In genomic region chr5:166977916-166978434, GRCh38 we compare ENCODE assay signal across 14 cellular contexts. TPM values are rescaled to one million over a fixed set of nuclear protein-coding genes. Genes with fewer than 3 reads are reported as not detected.
DNase-seq lines count a peak whose midpoint lies in the region; ATAC-seq and TF ChIP-seq lines count a peak whose summit lies in the region.
"Had no signal": no experiment of that assay in that cellular context is flagged by ENCODE, and none has a peak within 500 bp of the region (broad histone marks: within the 10 kb centered on the region; RNA-seq: fewer than 3 reads in every experiment).

No MANE protein-coding gene starts in this region.

- H3K27me3 ChIP-seq in Panc1 (ENCODE audit: control insufficient read depth, insufficient read depth, low read length): peaks cover 17% of the 10 kb centered on the region
- peaks cover 21% of the 10 kb centered on the region for H3K27me3 ChIP-seq in endodermal cell (ENCODE audit: control insufficient read depth, insufficient read depth, low read length, poor library complexity, severe bottlenecking)
- H3K27me3 ChIP-seq in mucosa of stomach (ENCODE audit: control insufficient read depth, insufficient read depth, low read length): no peaks in the 10 kb centered on the region
- H3K27me3 ChIP-seq in suprapubic skin: no peaks in the 10 kb centered on the region

- POLR2A ChIA-PET in Panc1 (lab: Charles Lee): no interaction called here

- WGBS in endodermal cell (ENCODE audit: insufficient coverage in 1 of 2, insufficient read length in 1 of 2), 2 experiments: 46 to 72% methylated on average over 5 to 7 of the region's 7 CpGs
- 21% methylated on average over 4 of the region's 7 CpGs for whole genome bisulfite sequencing in suprapubic skin

- H3K27ac ChIP-seq in Panc1 (ENCODE audit: low read length): no peak overlapping the region
- H3K27ac ChIP-seq in endodermal cell (ENCODE audit: low read depth, low read length): peak overlapping the region; percentile 27
- no peak overlapping the region for H3K27ac ChIP-seq in suprapubic skin

- in situ Hi-C loops in Panc1 (cut with HindIII; ENCODE audit: low pct_unique_long_range_greater_than_20kb, low sequenced_read_pairs): no loop called here

- H3K4me3 ChIP-seq in Panc1 (ENCODE audit: low read depth in 2 of 2, low read length in 2 of 2) (peak overlapping the region; percentile 44 to 47; a peak in 3 of 4 replicates), endodermal cell (ENCODE audit: low read length) (peak overlapping the region; percentile 88), mucosa of stomach (ENCODE audit: low read length) (peak overlapping the region; percentile 20), suprapubic skin (peak overlapping the region; percentile 54)

- BruUV-seq in Panc1 (replicated peaks; lab: Mats Ljungman, UMichigan): no TSS peak

- H3K36me3 Mint-ChIP-seq in endodermal cell (ENCODE audit: low read depth): no peaks in the 10 kb centered on the region

- H3K36me3 ChIP-seq in Panc1 (ENCODE audit: control insufficient read depth, insufficient read depth, low read length) (no peaks in the 10 kb centered on the region), endodermal cell (ENCODE audit: control insufficient read depth, insufficient read depth, low read length) (no peaks in the 10 kb centered on the region), mucosa of stomach (ENCODE audit: control insufficient read depth, insufficient read depth, low read length) (no peaks in the 10 kb centered on the region), suprapubic skin (no peaks in the 10 kb centered on the region)

- TF ChIP-seq POLR2A in suprapubic skin (IDR thresholded peaks at IDR 0.05): no peak

- intact Hi-C loops in Panc1 (cut with micrococcal nuclease; ENCODE audit: unreplicated experiment): no loop called here

- H3K9me3 Mint-ChIP-seq in endodermal cell: peaks cover under 1% of the 10 kb centered on the region
- H3K9me3 Mint-ChIP-seq: activated T-helper 2 cell treated with anti-CD3 and anti-CD28 coated beads, Interferon-gamma antibody, Interleukin-2, Interleukin-4, amounts not matched to agents 10 μg/mL and 5 μg/mL and 100 μg/mL, durations not matched to agents 14 hours and 24 hours and 36 hours had no signal

- TF ChIP-seq EP300 in suprapubic skin (IDR thresholded peaks at IDR 0.05): no peak

- H3K9me3 ChIP-seq in Panc1 (ENCODE audit: control insufficient read depth, insufficient read depth, low read depth, low read length) (no peaks in the 10 kb centered on the region), endodermal cell (ENCODE audit: control insufficient read depth, low read length) (no peaks in the 10 kb centered on the region), mucosa of stomach (ENCODE audit: control insufficient read depth, low read length) (no peaks in the 10 kb centered on the region), suprapubic skin (no peaks in the 10 kb centered on the region)

- peaks cover 5% of the 10 kb centered on the region for H3K4me1 ChIP-seq in Panc1 (ENCODE audit: control insufficient read depth, insufficient read depth, low read length)
- no peaks in the 10 kb centered on the region for H3K4me1 ChIP-seq in endodermal cell (ENCODE audit: control insufficient read depth, insufficient read depth, low read length)
- peaks cover 5% of the 10 kb centered on the region for H3K4me1 ChIP-seq in mucosa of stomach (ENCODE audit: control insufficient read depth, insufficient read depth, low read length)
- H3K4me1 ChIP-seq in suprapubic skin: peaks cover 20% of the 10 kb centered on the region

- H3K27ac Mint-ChIP-seq in endodermal cell: no peak overlapping the region
- H3K27ac Mint-ChIP-seq: activated T-helper 2 cell treated with anti-CD3 and anti-CD28 coated beads, Interferon-gamma antibody, Interleukin-2, Interleukin-4, amounts not matched to agents 10 μg/mL and 5 μg/mL and 100 μg/mL, durations not matched to agents 14 hours and 24 hours and 36 hours had no signal

- ATAC-seq in Panc1 (no peak), HG02981 (IDR thresholded peaks at IDR 0.05; ENCODE audit: unreplicated experiment) (no peak), HG02938 (IDR thresholded peaks at IDR 0.05; ENCODE audit: unreplicated experiment) (no peak)
- ATAC-seq: PC-3 had no signal

- peak overlapping the region; percentile 33 for H3K9ac ChIP-seq in endodermal cell (ENCODE audit: extremely low read depth, low read length, poor library complexity, severe bottlenecking)
- H3K9ac ChIP-seq in mucosa of stomach (ENCODE audit: low read length): no peak overlapping the region

- TF ChIP-seq CTCF in Panc1 (IDR thresholded peaks at IDR 0.05) (no peak), endodermal cell (conservative IDR thresholded peaks at IDR 0.05) (no peak), suprapubic skin (IDR thresholded peaks at IDR 0.05) (no peak)

- DNase-seq in Panc1 (ENCODE audit: low read depth, low spot score) (no peak), endodermal cell (no peak), suprapubic skin (ENCODE audit: low spot score in 2 of 2) (no peak), NCI-H69 (lab: John Stamatoyannopoulos, UW) (no peak), NCI-H146 treated with DMSO at 0.1 percent for 48 hours (lab: John Stamatoyannopoulos, UW; ENCODE audit: unreplicated experiment) (no peak)
- DNase-seq: activated CD4-positive, CD25-positive, alpha-beta regulatory T cell; cortex of kidney; NCI-H1694; PC-3 had no signal

- peaks cover 8% of the 10 kb centered on the region for H3K4me1 Mint-ChIP-seq in endodermal cell

- H3K4me3 Mint-ChIP-seq in endodermal cell: peak overlapping the region; percentile 87

- peaks cover 47% of the 10 kb centered on the region for H3K27me3 Mint-ChIP-seq in endodermal cell (ENCODE audit: insufficient read depth)

- CTCF ChIA-PET in Panc1 (lab: Charles Lee): no interaction called here

RNA-seq across cellular contexts. Expression of gene TENM2, which starts 0.9 kb away (rescaled TPM):
- total RNA-seq in Panc1 (2021; ENCODE audit: unreplicated experiment) (0.23 TPM), endodermal cell (1 to 10 TPM; 1.4 to 4.3 TPM), suprapubic skin (10 to 100 TPM; 16.8 to 34.0 (median 25.5) TPM)
- 0.12 TPM for polyA plus RNA-seq in Panc1 (2012; ENCODE audit: insufficient read length)
- 13.6 TPM for polyA plus RNA-seq in endodermal cell (2013, experiment 1 of 2)
- 11.1 TPM for polyA plus RNA-seq in endodermal cell (2013, experiment 2 of 2)
- total RNA-seq: activated T-helper 2 cell treated with anti-CD3 and anti-CD28 coated beads, Interferon-gamma antibody, Interleukin-2, Interleukin-4, amounts not matched to agents 10 μg/mL and 5 μg/mL and 100 μg/mL, durations not matched to agents 14 hours and 24 hours and 36 hours; HT-29 had no signal

Comparison
In these comparisons a context has a peak if more than half of its experiments do, and no peak if none do; other contexts are left out.
1. H3K4me3 ChIP-seq: peak in every context shown above with its lines; median percentile 88 in endodermal cell; 54 in suprapubic skin; 46 in Panc1; 20 in mucosa of stomach.